8 cellular contexts compared by ENCODE assay signal in genomic region chr6:125906158-125906998, GRCh38. TPM values are rescaled to one million over a fixed set of nuclear protein-coding genes. Genes with fewer than 3 reads are reported as not detected.
DNase-seq lines count a peak whose midpoint lies in the region; ATAC-seq and TF ChIP-seq lines count a peak whose summit lies in the region.

No MANE protein-coding gene starts in this region.

- H3K9me3 Mint-ChIP-seq in activated CD4-positive, alpha-beta memory T cell treated with anti-CD3 and anti-CD28 coated beads for 36 hours = no peaks in the 10 kb centered on the region

- H3K36me3 ChIP-seq in Loucy (ENCODE audit: insufficient read depth, low read length) (no peaks in the 10 kb centered on the region), esophagus muscularis mucosa (peaks cover 0 to 51% (median 29%) of the 10 kb centered on the region in 4 donors), psoas muscle (ENCODE audit: insufficient read depth in 1 of 2, low read depth in 1 of 2) (peaks cover 0 to 15% of the 10 kb centered on the region in 2 donors)

- H3K4me1 Mint-ChIP-seq in activated CD4-positive, alpha-beta memory T cell treated with anti-CD3 and anti-CD28 coated beads for 36 hours (ENCODE audit: low read depth) = peaks cover 47% of the 10 kb centered on the region

- peak; percentile 89 for TF ChIP-seq CTCF in GM12874 (IDR thresholded peaks at IDR 0.05; ENCODE audit: insufficient read depth, low read depth, low read length)
- TF ChIP-seq CTCF in Loucy (conservative IDR thresholded peaks at IDR 0.05; ENCODE audit: low read length) = peak; percentile 96
- TF ChIP-seq CTCF in esophagus muscularis mucosa (IDR thresholded peaks at IDR 0.05) = peak in 2 of 3 experiments; percentile 22 to 56
- TF ChIP-seq CTCF in psoas muscle (IDR thresholded peaks at IDR 0.05) = peak; percentile 35

- no peaks in the 10 kb centered on the region for H3F3A ChIP-seq in Loucy (ENCODE audit: low read depth)

- H3K4me1 ChIP-seq in Loucy (ENCODE audit: insufficient read depth, low read length, poor library complexity, severe bottlenecking) (peaks cover 4% of the 10 kb centered on the region), esophagus muscularis mucosa (no peaks in the 10 kb centered on the region), psoas muscle (no peaks in the 10 kb centered on the region)

- no peaks in the 10 kb centered on the region for H3K9me2 ChIP-seq in Loucy (replicated peaks; ENCODE audit: low read depth, low read length)

- no peaks in the 10 kb centered on the region for H3K27me3 Mint-ChIP-seq in activated CD4-positive, alpha-beta memory T cell treated with anti-CD3 and anti-CD28 coated beads for 36 hours

- H3K27ac ChIP-seq in esophagus muscularis mucosa (replicated peaks in 1 of 4) (no peak overlapping the region), psoas muscle (no peak overlapping the region)

- peak overlapping the region; percentile 26 for H3K27ac Mint-ChIP-seq in activated CD4-positive, alpha-beta memory T cell treated with anti-CD3 and anti-CD28 coated beads for 36 hours

- CTCF ChIA-PET in activated CD4-positive, alpha-beta memory T cell treated with anti-CD3 and anti-CD28 coated beads for 36 hours (lab: Charles Lee) = interaction anchor here (0.6 to 6.2 kb wide), 24 partner anchors 9 to 1386 kb away, joined by 3 to 69 read pairs (median 4); partner anchors contain the start of genes HINT3, NCOA7 and TRMT11

- no peaks in the 10 kb centered on the region for H3K27me3 ChIP-seq in Loucy (ENCODE audit: insufficient read depth, low read length, poor library complexity, severe bottlenecking)
- H3K27me3 ChIP-seq in esophagus muscularis mucosa = no peaks in the 10 kb centered on the region
- no peaks in the 10 kb centered on the region for H3K27me3 ChIP-seq in psoas muscle (ENCODE audit: insufficient read depth in 3 of 3, low read length in 2 of 3)

- H3K36me3 Mint-ChIP-seq in activated CD4-positive, alpha-beta memory T cell treated with anti-CD3 and anti-CD28 coated beads for 36 hours = peaks cover 29% of the 10 kb centered on the region

- H3K4me3 ChIP-seq in Loucy (ENCODE audit: low read length, poor library complexity, severe bottlenecking) = no peak overlapping the region
- H3K4me3 ChIP-seq in esophagus muscularis mucosa = no peak overlapping the region
- no peak overlapping the region for H3K4me3 ChIP-seq in psoas muscle

- no peak overlapping the region for H2AFZ ChIP-seq in Loucy (ENCODE audit: low read length)

- WGBS in esophagus muscularis mucosa = 78% methylated on average over 5 of the region's 5 CpGs
- 72 to 76% (median 75%) methylated on average over 5 of the region's 5 CpGs for WGBS in psoas muscle, 3 donors

- TF ChIP-seq POLR2A in esophagus muscularis mucosa (IDR thresholded peaks at IDR 0.05; ENCODE audit: low read depth) = no peak

- intact Hi-C loops in activated CD4-positive, alpha-beta memory T cell treated with anti-CD3 and anti-CD28 coated beads for 36 hours (cut with micrococcal nuclease) = no loop called here
- intact Hi-C loops in esophagus muscularis mucosa (cut with DNase I) = no loop called here
- intact Hi-C loops in psoas muscle (cut with DNase I) = no loop called here

- no peaks in the 10 kb centered on the region for H4K20me1 ChIP-seq in Loucy (ENCODE audit: insufficient read depth, low read length, poor library complexity, severe bottlenecking)

- H3K4me2 ChIP-seq in Loucy (ENCODE audit: low read depth, low read length, poor library complexity, severe bottlenecking) = no peak overlapping the region

- no peak overlapping the region for H3K4me3 Mint-ChIP-seq in activated CD4-positive, alpha-beta memory T cell treated with anti-CD3 and anti-CD28 coated beads for 36 hours

- no peak for TF ChIP-seq EP300 in esophagus muscularis mucosa (IDR thresholded peaks at IDR 0.05)

- no peak overlapping the region for H3K9ac ChIP-seq in Loucy (ENCODE audit: low read depth, low read length, poor library complexity, severe bottlenecking)

- peak; percentile 63 for DNase-seq in activated CD4-positive, alpha-beta memory T cell treated with anti-CD3 and anti-CD28 coated beads for 36 hours
- DNase-seq in esophagus muscularis mucosa (ENCODE audit: extremely low spot score) = no peak
- no peak for DNase-seq in psoas muscle
- DNase-seq in NCI-H2227 treated with DMSO at 0.1 percent for 48 hours (lab: John Stamatoyannopoulos, UW) = no peak
- DNase-seq in NCI-H226 = no peak

- H3K9me3 ChIP-seq in Loucy (ENCODE audit: insufficient read depth, low read depth, low read length) (no peaks in the 10 kb centered on the region), esophagus muscularis mucosa (no peaks in the 10 kb centered on the region), psoas muscle (no peaks in the 10 kb centered on the region)

- ATAC-seq in psoas muscle (no peak), GM21360 (IDR thresholded peaks at IDR 0.05; ENCODE audit: unreplicated experiment) (no peak)

- H3K79me2 ChIP-seq in Loucy (ENCODE audit: insufficient read depth, low read length) = no peaks in the 10 kb centered on the region

- POLR2A ChIA-PET in activated CD4-positive, alpha-beta memory T cell treated with anti-CD3 and anti-CD28 coated beads for 36 hours (lab: Charles Lee) = interaction anchor here (0.9 kb wide), 1 partner anchor 9 kb away, joined by 3 read pairs; no protein-coding TSS in a partner anchor

RNA-seq across cellular contexts. Expression of gene HINT3, which starts 50.2 kb away (rescaled TPM):
- total RNA-seq in activated CD4-positive, alpha-beta memory T cell treated with anti-CD3 and anti-CD28 coated beads for 36 hours = 1 to 10 TPM; 9.6 to 9.8 TPM
- total RNA-seq in esophagus muscularis mucosa = 10 to 100 TPM; 33.8 to 49.3 (median 35.8) TPM
- 10 to 100 TPM; 55.2 to 79.9 (median 59.5) TPM for total RNA-seq in psoas muscle
- 10 to 100 TPM; 24.0 to 79.4 (median 40.8) TPM for polyA plus RNA-seq in psoas muscle

Comparison
In these comparisons a context has a peak if more than half of its experiments do, and no peak if none do; other contexts are left out.
1. CTCF ChIP-seq: peak in every context shown above with its lines; median percentile 96 in Loucy; 89 in GM12874; 39 in esophagus muscularis mucosa; 35 in psoas muscle.